ENCODE assay signal across 1 cellular context in genomic region chr17:9768381-9768934, GRCh38.
TF ChIP-seq lines count a peak whose summit lies in the region.

No MANE protein-coding gene starts in this region.

TF ChIP-seq in HCT116, 20 proteins besides CTCF, POLR2A, EP300 and RAD21 (continued from another document):
- TF ChIP-seq, protein P1, sequence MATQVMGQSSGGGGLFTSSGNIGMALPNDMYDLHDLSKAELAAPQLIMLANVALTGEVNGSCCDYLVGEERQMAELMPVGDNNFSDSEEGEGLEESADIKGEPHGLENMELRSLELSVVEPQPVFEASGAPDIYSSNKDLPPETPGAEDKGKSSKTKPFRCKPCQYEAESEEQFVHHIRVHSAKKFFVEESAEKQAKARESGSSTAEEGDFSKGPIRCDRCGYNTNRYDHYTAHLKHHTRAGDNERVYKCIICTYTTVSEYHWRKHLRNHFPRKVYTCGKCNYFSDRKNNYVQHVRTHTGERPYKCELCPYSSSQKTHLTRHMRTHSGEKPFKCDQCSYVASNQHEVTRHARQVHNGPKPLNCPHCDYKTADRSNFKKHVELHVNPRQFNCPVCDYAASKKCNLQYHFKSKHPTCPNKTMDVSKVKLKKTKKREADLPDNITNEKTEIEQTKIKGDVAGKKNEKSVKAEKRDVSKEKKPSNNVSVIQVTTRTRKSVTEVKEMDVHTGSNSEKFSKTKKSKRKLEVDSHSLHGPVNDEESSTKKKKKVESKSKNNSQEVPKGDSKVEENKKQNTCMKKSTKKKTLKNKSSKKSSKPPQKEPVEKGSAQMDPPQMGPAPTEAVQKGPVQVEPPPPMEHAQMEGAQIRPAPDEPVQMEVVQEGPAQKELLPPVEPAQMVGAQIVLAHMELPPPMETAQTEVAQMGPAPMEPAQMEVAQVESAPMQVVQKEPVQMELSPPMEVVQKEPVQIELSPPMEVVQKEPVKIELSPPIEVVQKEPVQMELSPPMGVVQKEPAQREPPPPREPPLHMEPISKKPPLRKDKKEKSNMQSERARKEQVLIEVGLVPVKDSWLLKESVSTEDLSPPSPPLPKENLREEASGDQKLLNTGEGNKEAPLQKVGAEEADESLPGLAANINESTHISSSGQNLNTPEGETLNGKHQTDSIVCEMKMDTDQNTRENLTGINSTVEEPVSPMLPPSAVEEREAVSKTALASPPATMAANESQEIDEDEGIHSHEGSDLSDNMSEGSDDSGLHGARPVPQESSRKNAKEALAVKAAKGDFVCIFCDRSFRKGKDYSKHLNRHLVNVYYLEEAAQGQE (IDR thresholded peaks at IDR 0.05; ENCODE audit: low read depth): no peak
- TF ChIP-seq, protein P2, sequence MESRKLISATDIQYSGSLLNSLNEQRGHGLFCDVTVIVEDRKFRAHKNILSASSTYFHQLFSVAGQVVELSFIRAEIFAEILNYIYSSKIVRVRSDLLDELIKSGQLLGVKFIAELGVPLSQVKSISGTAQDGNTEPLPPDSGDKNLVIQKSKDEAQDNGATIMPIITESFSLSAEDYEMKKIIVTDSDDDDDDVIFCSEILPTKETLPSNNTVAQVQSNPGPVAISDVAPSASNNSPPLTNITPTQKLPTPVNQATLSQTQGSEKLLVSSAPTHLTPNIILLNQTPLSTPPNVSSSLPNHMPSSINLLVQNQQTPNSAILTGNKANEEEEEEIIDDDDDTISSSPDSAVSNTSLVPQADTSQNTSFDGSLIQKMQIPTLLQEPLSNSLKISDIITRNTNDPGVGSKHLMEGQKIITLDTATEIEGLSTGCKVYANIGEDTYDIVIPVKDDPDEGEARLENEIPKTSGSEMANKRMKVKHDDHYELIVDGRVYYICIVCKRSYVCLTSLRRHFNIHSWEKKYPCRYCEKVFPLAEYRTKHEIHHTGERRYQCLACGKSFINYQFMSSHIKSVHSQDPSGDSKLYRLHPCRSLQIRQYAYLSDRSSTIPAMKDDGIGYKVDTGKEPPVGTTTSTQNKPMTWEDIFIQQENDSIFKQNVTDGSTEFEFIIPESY (IDR thresholded peaks at IDR 0.05; ENCODE audit: extremely low read depth, insufficient replicate concordance, low read length): no peak
- TF ChIP-seq FOSL1 (IDR thresholded peaks at IDR 0.05; ENCODE audit: low read depth): no peak
- TF ChIP-seq CEBPB (IDR thresholded peaks at IDR 0.05; ENCODE audit: low read depth): no peak
- TF ChIP-seq ELF1 (IDR thresholded peaks at IDR 0.05; ENCODE audit: borderline replicate concordance, low read depth): no peak
- TF ChIP-seq POLR2AphosphoS5 (IDR thresholded peaks at IDR 0.05; ENCODE audit: low read depth, low read length): no peak
- TF ChIP-seq EGR1 (IDR thresholded peaks at IDR 0.05; ENCODE audit: low read depth): no peak
